ENCODE assay signal across 9 cellular contexts in the genomic region with DNA sequence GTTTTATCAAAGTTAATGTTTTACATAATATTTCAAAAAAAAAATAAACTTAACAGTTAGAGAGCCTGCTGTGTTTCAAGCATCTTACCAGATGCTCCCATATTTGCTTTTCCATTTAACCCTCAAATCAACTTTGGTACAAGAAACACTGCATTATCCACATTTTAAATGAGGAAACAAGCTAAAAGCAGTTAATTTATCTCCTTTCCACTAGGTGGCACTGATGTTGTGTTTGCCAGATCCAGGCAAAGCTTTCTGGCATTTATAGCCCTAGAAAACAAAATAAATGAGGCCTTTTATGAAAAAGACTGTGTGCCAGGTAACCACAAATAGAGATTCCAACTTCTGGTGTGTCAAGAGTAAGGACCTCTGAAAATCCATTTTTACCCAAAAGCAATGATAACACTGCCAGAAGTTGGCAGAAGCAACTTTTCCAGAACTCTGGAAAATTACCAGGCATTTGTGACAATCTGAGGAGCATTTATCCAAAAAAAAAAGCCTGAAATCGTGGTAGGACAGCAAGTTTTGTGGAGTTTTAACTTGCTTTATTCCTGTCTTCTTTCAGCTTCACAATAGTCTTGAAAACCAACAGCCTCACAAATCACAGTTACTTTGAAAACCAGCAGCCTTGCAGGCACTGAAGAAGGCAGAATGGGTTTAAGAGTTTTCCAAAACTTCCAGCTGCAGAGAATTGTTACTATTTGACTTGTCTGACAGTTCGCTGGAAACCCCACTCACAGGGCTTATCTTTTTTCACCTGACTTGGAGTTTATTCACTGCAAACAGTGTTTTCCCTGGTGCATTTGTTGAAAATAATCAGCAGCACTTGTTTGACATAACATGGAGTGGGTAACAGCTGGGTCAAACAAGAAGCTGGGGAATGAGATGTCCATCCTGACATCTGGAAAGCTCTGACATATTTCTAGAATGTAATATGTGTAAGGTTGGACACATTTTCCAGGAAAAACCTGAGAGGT. TPM values are rescaled to one million over a fixed set of nuclear protein-coding genes. Genes with fewer than 3 reads are reported as not detected.
DNase-seq lines count a peak whose midpoint lies in the region; ATAC-seq and TF ChIP-seq lines count a peak whose summit lies in the region.
"Had no signal": no experiment of that assay in that cellular context is flagged by ENCODE, and none has a peak within 500 bp of the region (broad histone marks: within the 10 kb centered on the region; RNA-seq: fewer than 3 reads in every experiment).

No MANE protein-coding gene starts in this region.

- H3K36me3 ChIP-seq in OCI-LY3 (replicated peaks; ENCODE audit: low read depth, low read length) (peaks cover 24% of the 10 kb centered on the region), lung (ENCODE audit: control insufficient read depth in 2 of 2, insufficient read depth in 2 of 2, low read length in 2 of 2) (peaks cover 2 to 4% of the 10 kb centered on the region in 2 donors)

- no peak overlapping the region for H3K4me3 ChIP-seq in HFF-Myc (replicated peaks; ENCODE audit: low read depth, low read length)
- H3K4me3 ChIP-seq in OCI-LY3 (ENCODE audit: low read length) = no peak overlapping the region
- H3K4me3 ChIP-seq in lung = no peak overlapping the region
- H3K4me3 ChIP-seq: skin epidermis had no signal

- no peaks in the 10 kb centered on the region for H3K27me3 ChIP-seq in OCI-LY3 (ENCODE audit: low read depth, low read length)
- H3K27me3 ChIP-seq in lung (ENCODE audit: control insufficient read depth, insufficient read depth) = no peaks in the 10 kb centered on the region

- H3K9ac ChIP-seq in OCI-LY3 (ENCODE audit: low read length) = no peak overlapping the region

- H3K9me3 Mint-ChIP-seq in chondrocyte (ENCODE audit: low read depth) = no peaks in the 10 kb centered on the region

- peaks cover 19% of the 10 kb centered on the region for H4K20me1 ChIP-seq in OCI-LY3 (ENCODE audit: insufficient read depth, low read length)

- H3K4me1 ChIP-seq in OCI-LY3 (ENCODE audit: low read length) (no peaks in the 10 kb centered on the region), lung (ENCODE audit: control insufficient read depth in 2 of 2, insufficient read depth in 2 of 2, low read length in 2 of 2) (no peaks in the 10 kb centered on the region)

- H3K36me3 Mint-ChIP-seq in chondrocyte (ENCODE audit: low read depth) = no peaks in the 10 kb centered on the region

- H3K27ac ChIP-seq in OCI-LY3 (ENCODE audit: low read length) = no peak overlapping the region
- no peak overlapping the region for H3K27ac ChIP-seq in lung (ENCODE audit: low read depth in 1 of 2, low read length in 1 of 2)

- peak; percentile 15 for DNase-seq in DMS 273 treated with DMSO at 0.1 percent for 48 hours (lab: John Stamatoyannopoulos, UW)
- no peak for DNase-seq in HFF-Myc (ENCODE audit: extremely low read depth, low read depth)
- no peak for DNase-seq in chondrocyte (ENCODE audit: low spot score)
- no peak for DNase-seq in lung (ENCODE audit: low spot score)

- H2AFZ ChIP-seq in OCI-LY3 (ENCODE audit: low read depth, low read length) = no peak overlapping the region

- no peak overlapping the region for H3K4me2 ChIP-seq in OCI-LY3 (ENCODE audit: low read length)

- peaks cover 27% of the 10 kb centered on the region for H3K79me2 ChIP-seq in OCI-LY3 (ENCODE audit: low read length)

- TF ChIP-seq CTCF in HFF-Myc (IDR thresholded peaks at IDR 0.05; ENCODE audit: low read depth, low read length, missing control alignments) (peak; percentile 58), OCI-LY3 (IDR thresholded peaks at IDR 0.05; ENCODE audit: low read depth, low read length) (peak; percentile 75), chondrocyte (IDR thresholded peaks at IDR 0.05) (peak; percentile 88), lung (IDR thresholded peaks at IDR 0.05; ENCODE audit: control extremely low read depth, extremely low read depth) (peak; percentile 53)

- H3K27me3 Mint-ChIP-seq in chondrocyte (ENCODE audit: low read depth) = no peaks in the 10 kb centered on the region

- ATAC-seq in lung (ENCODE audit: insufficient read depth, low FRiP score) = peak; percentile 56
- no peak for ATAC-seq in HG02870 (IDR thresholded peaks at IDR 0.05; ENCODE audit: unreplicated experiment)
- ATAC-seq in HG02840 (IDR thresholded peaks at IDR 0.05; ENCODE audit: low FRiP score, unreplicated experiment) = no peak
- no peak for ATAC-seq in HG02763 (IDR thresholded peaks at IDR 0.05; ENCODE audit: unreplicated experiment)

- no peaks in the 10 kb centered on the region for H3K9me3 ChIP-seq in OCI-LY3 (ENCODE audit: insufficient read depth, low read length)
- no peaks in the 10 kb centered on the region for H3K9me3 ChIP-seq in lung (ENCODE audit: control insufficient read depth in 2 of 2, insufficient read depth in 1 of 2, low read length in 1 of 2)

- WGBS in lung, 2 donors = 48 to 56% methylated on average over 2 of the region's 2 CpGs

- peaks cover 13% of the 10 kb centered on the region for H3K4me1 Mint-ChIP-seq in chondrocyte (ENCODE audit: low read depth)

- H3K27ac Mint-ChIP-seq in chondrocyte (ENCODE audit: unreplicated experiment) = no peak overlapping the region

- H3K4me3 Mint-ChIP-seq in chondrocyte (ENCODE audit: unreplicated experiment) = no peak overlapping the region

RNA-seq across cellular contexts. Expression of gene FAM162A, which starts 9.2 kb away (rescaled TPM):
- 33.7 to 40.1 TPM (median 37.5 TPM) in 3 replicates for total RNA-seq in chondrocyte
- 10 to 100 TPM; 19.2 to 24.8 TPM for total RNA-seq in lung
- 100 to 1,000 TPM in 1 of 2 donors, 10 to 100 TPM in 1; 40.1 to 111 TPM for polyA plus RNA-seq in lung

RNA-seq across cellular contexts. Expression of gene MIX23, which starts 10.1 kb away (rescaled TPM):
- 10.9 to 27.7 TPM (median 19.6 TPM) in 3 replicates for total RNA-seq in chondrocyte
- 10 to 100 TPM; 17.8 to 20.5 TPM for total RNA-seq in lung
- polyA plus RNA-seq in lung = 10 to 100 TPM; 22.3 to 40.4 TPM

RNA-seq across cellular contexts. Expression of gene WDR5B, which starts 22.7 kb away (rescaled TPM):
- total RNA-seq in chondrocyte (4.7 to 6.4 TPM (median 5.0 TPM) in 3 replicates), lung (1 to 10 TPM; 6.3 to 7.5 TPM)
- 1 to 10 TPM; 2.8 to 3.6 TPM for polyA plus RNA-seq in lung
